Comparison of ENCODE assay signal across 8 cellular contexts in genomic region chr10:12252882-12253546, GRCh38.
A peak's percentile ranks its signal among the peaks of the same experiment; 100 is the strongest.
DNase-seq lines count a peak whose midpoint lies in the region; ATAC-seq and TF ChIP-seq lines count a peak whose summit lies in the region.

No MANE protein-coding gene starts in this region.

- DNase-seq in NCI-H345 (lab: John Stamatoyannopoulos, UW), result peak; percentile 1
- no peak for DNase-seq in NCI-H345 treated with DMSO at 0.1 percent for 48 hours (lab: John Stamatoyannopoulos, UW; ENCODE audit: unreplicated experiment)
- DNase-seq in activated CD4-positive, alpha-beta T cell treated with anti-CD3 and anti-CD28 coated beads, Interleukin-2, amount 50 U/mL, for 48 hours, result peak; percentile 17 to 23
- no peak for DNase-seq in nephron progenitor cell
- DNase-seq in T-helper 9 cell, result no peak
- DNase-seq in cerebellar nuclear complex (lab: John Stamatoyannopoulos, UW), result no peak

- H3K4me1 Mint-ChIP-seq in nephron progenitor cell, result no peaks in the 10 kb centered on the region

- no peak overlapping the region for H3K4me3 Mint-ChIP-seq in nephron progenitor cell

- peaks cover 35% of the 10 kb centered on the region for H3K36me3 Mint-ChIP-seq in nephron progenitor cell (ENCODE audit: low read depth)

- peak; percentile 34 for TF ChIP-seq CTCF in nephron progenitor cell (IDR thresholded peaks at IDR 0.05)

- H3K27me3 Mint-ChIP-seq in nephron progenitor cell (ENCODE audit: low read depth, poor library complexity), result no peaks in the 10 kb centered on the region

- ATAC-seq in HG03159 (IDR thresholded peaks at IDR 0.05; ENCODE audit: unreplicated experiment), result peak; percentile 65
- ATAC-seq in HG03432 (IDR thresholded peaks at IDR 0.05; ENCODE audit: unreplicated experiment), result no peak

- no peak overlapping the region for H3K27ac Mint-ChIP-seq in nephron progenitor cell

- H3K9me3 Mint-ChIP-seq in nephron progenitor cell, result no peaks in the 10 kb centered on the region

Comparison
In these comparisons a context has a peak if more than half of its experiments do, and no peak if none do; other contexts are left out.
1. DNase-seq: peak in NCI-H345 (single experiment) and activated CD4-positive, alpha-beta T cell treated with anti-CD3 and anti-CD28 coated beads, Interleukin-2, amount 50 U/mL, for 48 hours (2 of 2); none in NCI-H345 treated with DMSO at 0.1 percent for 48 hours (single experiment), nephron progenitor cell (single experiment), T-helper 9 cell (single experiment) and cerebellar nuclear complex (0 of 2).